Comparison of ENCODE assay signal across 27 cellular contexts in genomic region chr2:66082576-66082975, GRCh38.
"Had no signal": no experiment of that assay in that cellular context is flagged by ENCODE, and none has a peak within 500 bp of the region (broad histone marks: within the 10 kb centered on the region; RNA-seq: fewer than 3 reads in every experiment).

No MANE protein-coding gene starts in this region.

- H3K4me1 Mint-ChIP-seq: naive thymus-derived CD8-positive, alpha-beta T cell; stimulated activated effector memory CD8-positive, alpha-beta T cell treated with anti-CD3 and anti-CD28 coated beads, Interleukin-12 subunit alpha, Interleukin-12 subunit beta, amount 100 ng/mL, for 72 hours had no signal

- H3K36me3 ChIP-seq: colonic mucosa, gastrocnemius medialis, left lung, ovary, sigmoid colon, tibial artery had no signal

- H3K27ac Mint-ChIP-seq: dendritic cell treated with granulocyte-macrophage colony-stimulating factor and Interleukin-4, amounts not matched to agents 40 ng/mL and 50 ng/mL, for 4 days; endodermal cell; naive thymus-derived CD8-positive, alpha-beta T cell; nephron progenitor cell; stimulated activated effector memory CD8-positive, alpha-beta T cell treated with anti-CD3 and anti-CD28 coated beads, Interleukin-12 subunit alpha, Interleukin-12 subunit beta, amount 100 ng/mL, for 72 hours; type B pancreatic cell had no signal

- H3K4me1 ChIP-seq: colonic mucosa, gastrocnemius medialis, left lung, psoas muscle, sigmoid colon, testis, tibial artery had no signal

- H3K27me3 ChIP-seq: colonic mucosa, gastrocnemius medialis, left lung, ovary, sigmoid colon, testis had no signal

- H3K4me3 Mint-ChIP-seq: dendritic cell treated with granulocyte-macrophage colony-stimulating factor and Interleukin-4, amounts not matched to agents 40 ng/mL and 50 ng/mL, for 4 days; endodermal cell; naive thymus-derived CD8-positive, alpha-beta T cell; nephron progenitor cell; stimulated activated effector memory CD8-positive, alpha-beta T cell treated with anti-CD3 and anti-CD28 coated beads, Interleukin-12 subunit alpha, Interleukin-12 subunit beta, amount 100 ng/mL, for 72 hours; type B pancreatic cell had no signal

- H3K9me3 Mint-ChIP-seq: type B pancreatic cell had no signal

- H3K36me3 Mint-ChIP-seq: stimulated activated effector memory CD8-positive, alpha-beta T cell treated with anti-CD3 and anti-CD28 coated beads, Interleukin-12 subunit alpha, Interleukin-12 subunit beta, amount 100 ng/mL, for 72 hours had no signal

- ATAC-seq: esophagus mucosa; gastrocnemius medialis; left lung; naive thymus-derived CD8-positive, alpha-beta T cell; psoas muscle; right cardiac atrium; stimulated activated effector memory CD8-positive, alpha-beta T cell treated with anti-CD3 and anti-CD28 coated beads, Interleukin-12 subunit alpha, Interleukin-12 subunit beta, amount 100 ng/mL, for 72 hours had no signal

- H3K27ac ChIP-seq: colonic mucosa, epithelial cell of prostate, gastrocnemius medialis, left lung, ovary, psoas muscle, sigmoid colon, testis, tibial artery had no signal

- H3K27me3 Mint-ChIP-seq: dendritic cell treated with granulocyte-macrophage colony-stimulating factor and Interleukin-4, amounts not matched to agents 40 ng/mL and 50 ng/mL, for 4 days; type B pancreatic cell had no signal

- DNase-seq: colonic mucosa; effector CD8-positive, alpha-beta T cell; endodermal cell; foreskin fibroblast; gastrocnemius medialis; head of caudate nucleus; left lung; mesenchymal stem cell; naive thymus-derived CD8-positive, alpha-beta T cell; nephron progenitor cell; occipital lobe; ovary; posterior cingulate gyrus; psoas muscle; right cardiac atrium; sigmoid colon; stimulated activated CD4-positive, alpha-beta T cell treated with anti-CD3 and anti-CD28 coated beads, Interleukin-2, amount 100 ng/mL, for 24 hours; stimulated activated CD4-positive, alpha-beta T cell treated with anti-CD3 and anti-CD28 coated beads, Interleukin-4, amount 100 ng/mL, for 24 hours; stimulated activated naive CD4-positive, alpha-beta T cell treated with Interleukin-2 at 50 U/mL for 16 hours; substantia nigra; testis; tibial artery had no signal

- H3K4me3 ChIP-seq: colonic mucosa, gastrocnemius medialis, left lung, ovary, psoas muscle, sigmoid colon, testis, tibial artery had no signal
